Comparison of ENCODE assay signal across 25 cellular contexts in the genomic region with DNA sequence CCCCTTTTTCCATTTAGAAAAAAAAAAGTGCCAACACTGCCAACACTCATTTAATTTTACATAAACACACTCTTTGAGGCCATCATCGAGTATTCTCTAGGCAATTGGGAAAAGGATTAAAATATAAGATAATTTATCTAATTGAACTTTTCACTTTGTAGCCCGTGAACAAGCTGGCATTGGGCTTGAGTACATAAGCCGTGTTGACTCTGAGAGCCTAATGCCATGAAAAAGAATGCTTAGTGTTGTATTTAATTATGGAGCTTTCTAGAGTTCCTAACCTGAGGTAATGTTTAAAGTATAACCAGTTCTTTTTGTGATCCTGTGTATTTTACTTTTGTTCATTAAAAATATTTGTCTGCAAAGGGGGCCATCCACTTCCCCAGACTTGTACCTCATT.
DNase-seq lines count a peak whose midpoint lies in the region; ATAC-seq, FAIRE-seq and TF ChIP-seq lines count a peak whose summit lies in the region.
"Had no signal": no experiment of that assay in that cellular context is flagged by ENCODE, and none has a peak within 500 bp of the region (broad histone marks: within the 10 kb centered on the region; RNA-seq: fewer than 3 reads in every experiment).

No MANE protein-coding gene starts in this region.

- H3K27me3 ChIP-seq in left lung = no peaks in the 10 kb centered on the region
- H3K27me3 ChIP-seq in WERI-Rb-1 (ENCODE audit: insufficient read depth, low read depth, severe bottlenecking) = no peaks in the 10 kb centered on the region
- H3K27me3 ChIP-seq in small intestine (ENCODE audit: control insufficient read depth in 2 of 2, insufficient read depth in 2 of 2, low read length in 2 of 2) = no peaks in the 10 kb centered on the region

- no peak for TF ChIP-seq CTCF in left lung (IDR thresholded peaks at IDR 0.05)
- no peak for TF ChIP-seq CTCF in WERI-Rb-1 (IDR thresholded peaks at IDR 0.05; ENCODE audit: low read depth, low read length)

- DNase-seq in DMS153 (lab: John Stamatoyannopoulos, UW) = peak; percentile 28
- no peak for DNase-seq in DMS153 treated with DMSO at 0.1 percent for 48 hours (lab: John Stamatoyannopoulos, UW; ENCODE audit: unreplicated experiment)
- peak; percentile 84 for DNase-seq in NCI-H1436 treated with DMSO at 0.1 percent for 48 hours (lab: John Stamatoyannopoulos, UW)
- peak; percentile 65 for DNase-seq in NCI-H774 (lab: John Stamatoyannopoulos, UW)
- no peak for DNase-seq in left lung
- no peak for DNase-seq in NCI-H1105 treated with DMSO at 0.1 percent for 48 hours (lab: John Stamatoyannopoulos, UW)
- DNase-seq in WERI-Rb-1 = no peak
- DNase-seq in small intestine = no peak
- DNase-seq: CD8-positive, alpha-beta T cell; DMS53; HCEC 1CT; IMR-90; NCI-H1105; NCI-H1694; NCI-H2171 treated with DMSO at 0.1 percent for 48 hours; NCI-H345; NCI-H510A treated with DMSO at 0.1 percent for 48 hours; SIG-M5 had no signal

- 59 to 70% (median 66%) methylated on average over 3 of the region's 3 CpGs for WGBS in small intestine, 3 donors

- intact Hi-C loops in left lung (cut with DNase I) = no loop called here

- H3K27ac ChIP-seq in left lung = no peak overlapping the region
- no peak overlapping the region for H3K27ac ChIP-seq in WERI-Rb-1
- H3K27ac ChIP-seq in small intestine (ENCODE audit: low read depth in 1 of 2, low read length in 1 of 2) = no peak overlapping the region
- H3K27ac ChIP-seq: 22Rv1, C4-2B, KMS-11, SK-N-MC had no signal

- no peak overlapping the region for H3K4me3 ChIP-seq in left lung
- H3K4me3 ChIP-seq in WERI-Rb-1 (ENCODE audit: low read depth, low read length) = no peak overlapping the region
- H3K4me3 ChIP-seq in small intestine (ENCODE audit: low read depth in 1 of 2, low read length in 2 of 2) = no peak overlapping the region
- H3K4me3 ChIP-seq: SK-N-MC had no signal

- ATAC-seq in left lung = peak; percentile 36
- ATAC-seq: CD8-positive, alpha-beta T cell had no signal

- no peak for FAIRE-seq in small intestine (lab: Jason Lieb, UNC)
- FAIRE-seq: GM18507, H1, RCC 7860 had no signal

- H3K9me3 ChIP-seq in left lung (no peaks in the 10 kb centered on the region), WERI-Rb-1 (ENCODE audit: severe bottlenecking) (no peaks in the 10 kb centered on the region), small intestine (ENCODE audit: control insufficient read depth, low read depth) (no peaks in the 10 kb centered on the region)

- H3K36me3 ChIP-seq in left lung = no peaks in the 10 kb centered on the region
- no peaks in the 10 kb centered on the region for H3K36me3 ChIP-seq in WERI-Rb-1
- no peaks in the 10 kb centered on the region for H3K36me3 ChIP-seq in small intestine (ENCODE audit: control insufficient read depth in 2 of 2, insufficient read depth in 2 of 2, low read length in 2 of 2)

- no peaks in the 10 kb centered on the region for H3K4me1 ChIP-seq in left lung
- H3K4me1 ChIP-seq in small intestine (ENCODE audit: control insufficient read depth in 2 of 2, insufficient read depth in 1 of 2, low read depth in 1 of 2, low read length in 1 of 2) = no peaks in the 10 kb centered on the region

Comparison
In these comparisons a context has a peak if more than half of its experiments do, and no peak if none do; other contexts are left out.
1. DNase-seq: peak in DMS153 (single experiment), NCI-H1436 treated with DMSO at 0.1 percent for 48 hours (single experiment) and NCI-H774 (single experiment); none in DMS153 treated with DMSO at 0.1 percent for 48 hours (single experiment), left lung (0 of 2), NCI-H1105 treated with DMSO at 0.1 percent for 48 hours (single experiment), WERI-Rb-1 (single experiment) and small intestine (single experiment).